In the genomic region with DNA sequence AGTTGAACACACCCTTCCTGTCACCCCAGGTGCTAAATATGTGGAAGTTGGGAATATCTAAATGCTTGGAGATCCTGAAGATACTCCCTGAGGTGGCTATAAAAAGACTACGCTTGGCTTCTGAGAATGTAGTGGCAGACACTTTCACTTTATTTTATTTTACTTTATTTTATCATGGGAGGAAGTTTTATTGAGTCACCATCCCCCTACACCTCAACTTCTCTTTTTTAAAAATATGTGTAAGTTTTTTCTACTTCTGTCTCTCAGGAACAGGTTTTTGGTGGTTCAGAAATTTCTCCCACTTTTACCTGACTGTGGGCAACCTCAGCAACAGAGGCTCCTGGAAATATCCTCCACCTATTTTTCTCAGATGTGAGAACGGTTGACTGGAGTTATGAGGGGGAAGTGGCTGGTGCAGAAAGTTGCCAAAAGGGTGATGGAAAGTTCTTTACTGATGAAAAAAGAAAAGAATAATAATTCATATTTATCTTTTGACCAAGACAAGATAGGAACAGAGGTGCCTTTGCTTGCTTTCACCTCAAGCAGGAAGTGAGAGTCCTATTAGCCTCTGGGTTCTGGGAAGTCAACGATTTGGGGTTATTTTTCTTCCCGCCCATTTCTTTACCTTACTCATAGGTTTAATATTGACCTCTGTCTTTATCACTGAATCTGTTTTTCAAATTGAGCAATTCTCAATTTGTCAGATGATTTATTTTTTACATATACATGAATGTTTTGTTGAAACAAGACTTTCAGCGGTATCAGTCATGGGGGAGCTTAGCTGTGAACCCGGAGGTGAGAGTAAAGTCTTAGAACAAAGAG, we compare ENCODE assay signal across 10 cellular contexts.
A peak's percentile ranks its signal among the peaks of the same experiment; 100 is the strongest.
DNase-seq lines count a peak whose midpoint lies in the region; ATAC-seq lines count a peak whose summit lies in the region.
"Had no signal": no experiment of that assay in that cellular context is flagged by ENCODE, and none has a peak within 500 bp of the region (broad histone marks: within the 10 kb centered on the region; RNA-seq: fewer than 3 reads in every experiment).

No MANE protein-coding gene starts in this region.

- no peak overlapping the region for H3K27ac ChIP-seq in substantia nigra (ENCODE audit: low read depth, low read length, poor library complexity, severe bottlenecking)

- ATAC-seq in GM18909 (IDR thresholded peaks at IDR 0.05; ENCODE audit: poor library complexity, unreplicated experiment) (peak; percentile 72), HG02973 (IDR thresholded peaks at IDR 0.05; ENCODE audit: unreplicated experiment) (peak; percentile 62)

- DNase-seq in CD1c-positive myeloid dendritic cell (ENCODE audit: extremely low spot score) (peak; percentile 39), OCI-M1 (lab: John Stamatoyannopoulos, UW) (peak; percentile 38), substantia nigra (lab: John Stamatoyannopoulos, UW) (no peak), epidermal melanocyte (ENCODE audit: insufficient read length, low spot score) (no peak), NCI-H1105 (lab: John Stamatoyannopoulos, UW) (no peak), DMS153 treated with DMSO at 0.1 percent for 48 hours (lab: John Stamatoyannopoulos, UW; ENCODE audit: unreplicated experiment) (no peak)
- DNase-seq: NCI-H1105 treated with DMSO at 0.1 percent for 48 hours, stomach had no signal

Comparison
In these comparisons a context has a peak if more than half of its experiments do, and no peak if none do; other contexts are left out.
1. DNase-seq: peak in CD1c-positive myeloid dendritic cell (single experiment) and OCI-M1 (single experiment); none in substantia nigra (0 of 49), epidermal melanocyte (single experiment), NCI-H1105 (single experiment) and DMS153 treated with DMSO at 0.1 percent for 48 hours (single experiment).